In genomic region chrX:44874481-44875184, GRCh38 we compare ENCODE assay signal across 8 cellular contexts. TPM values are rescaled to one million over a fixed set of nuclear protein-coding genes. Genes with fewer than 3 reads are reported as not detected.
DNase-seq lines count a peak whose midpoint lies in the region; TF ChIP-seq lines count a peak whose summit lies in the region.

No MANE protein-coding gene starts in this region.

- no peaks in the 10 kb centered on the region for H3K27me3 ChIP-seq in HUES64 (ENCODE audit: insufficient read depth, low read length)

- CTCF ChIA-PET in Calu3 (lab: Charles Lee): interaction anchor here (0.5 to 0.6 kb wide), 3 partner anchors 238 to 417 kb away, joined by 4 to 7 read pairs (median 4); no protein-coding TSS in a partner anchor

- H3K27ac Mint-ChIP-seq in Calu3 (ENCODE audit: unreplicated experiment): peak overlapping the region; percentile 74

- H3K9ac ChIP-seq in HUES64 (ENCODE audit: low read depth, low read length): peak overlapping the region; percentile 89

- no peaks in the 10 kb centered on the region for H3K4me1 Mint-ChIP-seq in Calu3 (ENCODE audit: low read depth, unreplicated experiment)

- peaks cover 3% of the 10 kb centered on the region; the same call in 1 of the 2 replicates for H3K36me3 ChIP-seq in HUES64 (ENCODE audit: insufficient read depth, low read length)

- H3K4me3 ChIP-seq in HUES64 (ENCODE audit: low read length): peak overlapping the region; percentile 81

- H3K27me3 Mint-ChIP-seq in Calu3 (ENCODE audit: unreplicated experiment): no peaks in the 10 kb centered on the region

- no peak for TF ChIP-seq CTCF in Calu3 (IDR thresholded peaks at IDR 0.05; ENCODE audit: unreplicated experiment)

- intact Hi-C loops in Calu3 (cut with micrococcal nuclease; ENCODE audit: unreplicated experiment): loop anchor here (5.0 kb wide), 1 partner anchor 198 kb away; no protein-coding TSS in a partner anchor

- peaks cover 45% of the 10 kb centered on the region for H3K36me3 Mint-ChIP-seq in Calu3 (ENCODE audit: insufficient read depth, unreplicated experiment)

- no peaks in the 10 kb centered on the region for H3K9me3 ChIP-seq in HUES64 (ENCODE audit: insufficient read depth, low read depth, low read length)

- no TSS peak for BruUV-seq in Calu3 (replicated peaks; lab: Mats Ljungman, UMichigan)

- 14% methylated on average over 10 of the region's 12 CpGs for WGBS in HUES64

- H3K27ac ChIP-seq in HUES64 (ENCODE audit: low read depth, low read length): peak overlapping the region; percentile 95; the same call in 1 of the 2 replicates
- H3K27ac ChIP-seq in caudate nucleus (ENCODE audit: low read depth, low read length): peak overlapping the region; percentile 96

- no peaks in the 10 kb centered on the region for H3K4me1 ChIP-seq in HUES64 (ENCODE audit: insufficient read depth, low read length)

- no peaks in the 10 kb centered on the region for H3K9me3 Mint-ChIP-seq in Calu3 (ENCODE audit: low read depth, unreplicated experiment)

- peak; percentile 11 for DNase-seq in Calu3
- peak in 4 of 5 experiments; percentile 16 to 78 (median 36) for DNase-seq in T-helper 2 cell
- DNase-seq in caudate nucleus (lab: John Stamatoyannopoulos, UW): peak in 13 of 61 donors; percentile 0 to 60 (median 4)
- peak; percentile 53 for DNase-seq in kidney tubule cell (ENCODE audit: low spot score)
- DNase-seq in stimulated activated CD4-positive, alpha-beta T cell treated with anti-CD3 and anti-CD28 coated beads, Interleukin-4, amount 100 ng/mL, for 4 hours: peak; percentile 24 to 42
- no peak for DNase-seq in NCI-H128 (lab: John Stamatoyannopoulos, UW; ENCODE audit: unreplicated experiment)
- no peak for DNase-seq in middle frontal gyrus (ENCODE audit: extremely low spot score, low spot score)

- peak overlapping the region; percentile 73 for H3K4me3 Mint-ChIP-seq in Calu3 (ENCODE audit: low read depth, unreplicated experiment)

RNA-seq across cellular contexts. Expression of gene KDM6A, which starts 1.6 kb away (rescaled TPM):
- 40.4 and 42.8 TPM in 2 replicates for total RNA-seq in Calu3 (2022)
- polyA plus RNA-seq in HUES64 (2013, experiment 1 of 2): 29.9 TPM
- 28.0 TPM for polyA plus RNA-seq in HUES64 (2013, experiment 2 of 2)

RNA-seq across cellular contexts. Expression of gene DUSP21, which starts 30.8 kb away (rescaled TPM):
- total RNA-seq in Calu3 (2022): not detected in 2 replicates
- not detected for polyA plus RNA-seq in HUES64 (2013, experiment 1 of 2)
- polyA plus RNA-seq in HUES64 (2013, experiment 2 of 2): not detected

Comparison
In these comparisons a context has a peak if more than half of its experiments do, and no peak if none do; other contexts are left out.
1. DNase-seq: peak in Calu3 (single experiment), T-helper 2 cell (4 of 5), kidney tubule cell (single experiment) and stimulated activated CD4-positive, alpha-beta T cell treated with anti-CD3 and anti-CD28 coated beads, Interleukin-4, amount 100 ng/mL, for 4 hours (2 of 2); none in NCI-H128 (single experiment) and middle frontal gyrus (single experiment).